Comparison of ENCODE assay signal across 1 cellular context in genomic region chr3:186605561-186606545, GRCh38.
TF ChIP-seq lines count a peak whose summit lies in the region.

No MANE protein-coding gene starts in this region.

TF ChIP-seq in HepG2, 621 proteins besides CTCF, POLR2A, EP300 and RAD21 (continued from another document and continues in another):
- TF ChIP-seq HDAC6 (IDR thresholded peaks at IDR 0.05; ENCODE audit: low read depth, low read length) = no peak
- TF ChIP-seq HNF4G (IDR thresholded peaks at IDR 0.05; ENCODE audit: borderline replicate concordance, low read depth, low read length) = peak; percentile 45; the same call in 1 of the 2 replicates
- TF ChIP-seq HNF4G (CRISPR knock-in tag; IDR thresholded peaks at IDR 0.05; ENCODE audit: borderline replicate concordance, low read depth) = no peak
- TF ChIP-seq GATAD2A (CRISPR knock-in tag; IDR thresholded peaks at IDR 0.05) = peak; percentile 97
- TF ChIP-seq ATF1 (CRISPR knock-in tag; IDR thresholded peaks at IDR 0.05) = peak; percentile 70; the same call in 1 of the 2 replicates
- no peak for TF ChIP-seq ZNF138 (CRISPR knock-in tag; IDR thresholded peaks at IDR 0.05; ENCODE audit: low read depth)
- 0 out of 2 replicates have a peak, but pooled peaks have one; percentile 19 for TF ChIP-seq ZNF501 (CRISPR knock-in tag; IDR thresholded peaks at IDR 0.05)
- TF ChIP-seq THAP11 (CRISPR knock-in tag; IDR thresholded peaks at IDR 0.05) = peak; percentile 65
- peak; percentile 64 for TF ChIP-seq CEBPG (CRISPR knock-in tag; IDR thresholded peaks at IDR 0.05)
- TF ChIP-seq FOXO1 (CRISPR knock-in tag; IDR thresholded peaks at IDR 0.05) = peak; percentile 85
- TF ChIP-seq ARID2 (CRISPR knock-in tag; IDR thresholded peaks at IDR 0.05; ENCODE audit: borderline replicate concordance) = peak; percentile 60; the same call in 1 of the 2 replicates
- TF ChIP-seq ZNF333 (CRISPR knock-in tag; IDR thresholded peaks at IDR 0.05; ENCODE audit: borderline replicate concordance) = no peak
- TF ChIP-seq ZNF292 (CRISPR knock-in tag; IDR thresholded peaks at IDR 0.05; ENCODE audit: borderline replicate concordance, low read depth) = 0 out of 2 replicates have a peak, but pooled peaks have one; percentile 53
- no peak for TF ChIP-seq ZNF781 (CRISPR knock-in tag; IDR thresholded peaks at IDR 0.05; ENCODE audit: borderline replicate concordance, not compliant biosample characterization)
- no peak for TF ChIP-seq ZNF572 (CRISPR knock-in tag; IDR thresholded peaks at IDR 0.05)
- TF ChIP-seq KDM6A (CRISPR knock-in tag; IDR thresholded peaks at IDR 0.05; ENCODE audit: low read depth) = peak; percentile 71
- no peak for TF ChIP-seq TBL1XR1 (IDR thresholded peaks at IDR 0.05; ENCODE audit: borderline replicate concordance, low read length, partially characterized antibody)
- TF ChIP-seq MLX (CRISPR knock-in tag; IDR thresholded peaks at IDR 0.05) = peak; percentile 42; the same call in 1 of the 2 replicates
- TF ChIP-seq DZIP1 (CRISPR knock-in tag; IDR thresholded peaks at IDR 0.05) = no peak
- no peak for TF ChIP-seq CENPX (CRISPR knock-in tag; IDR thresholded peaks at IDR 0.05)
- no peak for TF ChIP-seq STAG1 (CRISPR knock-in tag; IDR thresholded peaks at IDR 0.05)
- peak; percentile 96 for TF ChIP-seq NFIC (IDR thresholded peaks at IDR 0.05; ENCODE audit: low read length)
- peak; percentile 81 for TF ChIP-seq FOXK1 (CRISPR knock-in tag; IDR thresholded peaks at IDR 0.05; ENCODE audit: borderline replicate concordance, low read depth)
- TF ChIP-seq SATB2 (CRISPR knock-in tag; IDR thresholded peaks at IDR 0.05) = no peak
- no peak for TF ChIP-seq TBP (CRISPR knock-in tag; IDR thresholded peaks at IDR 0.05)
- no peak for TF ChIP-seq GABPA (IDR thresholded peaks at IDR 0.05; ENCODE audit: low read depth, low read length)
- TF ChIP-seq GABPA (CRISPR knock-in tag; IDR thresholded peaks at IDR 0.05; ENCODE audit: low read depth) = peak; percentile 40
- TF ChIP-seq FOXA1 (IDR thresholded peaks at IDR 0.05) = peak; percentile 98
- TF ChIP-seq FOXA1 (CRISPR knock-in tag; IDR thresholded peaks at IDR 0.05) = peak; percentile 98
- TF ChIP-seq ZNF691 (CRISPR knock-in tag; IDR thresholded peaks at IDR 0.05; ENCODE audit: borderline replicate concordance, low read depth) = no peak
- peak; percentile 90; the same call in 1 of the 2 replicates for TF ChIP-seq TFE3 (CRISPR knock-in tag; IDR thresholded peaks at IDR 0.05)
- 0 out of 4 replicates have a peak, but pooled peaks of 1 of the 2 experiments have one; percentile 28 for TF ChIP-seq REST (IDR thresholded peaks at IDR 0.05; ENCODE audit: borderline replicate concordance in 1 of 2, low read depth in 1 of 2, low read length in 2 of 2)
- peak in 1 of 2 experiments; percentile 64; a peak in 1 of 4 replicates for TF ChIP-seq ATF4 (CRISPR knock-in tag; IDR thresholded peaks at IDR 0.05)
- peak; percentile 55 for TF ChIP-seq POLR2AphosphoS5 (IDR thresholded peaks at IDR 0.05; ENCODE audit: low read depth, low read length)
- TF ChIP-seq SALL1 (CRISPR knock-in tag; IDR thresholded peaks at IDR 0.05) = peak; percentile 25; the same call in 1 of the 2 replicates
- TF ChIP-seq HMG20B (CRISPR knock-in tag; conservative IDR thresholded peaks at IDR 0.05) = 0 out of 2 replicates have a peak, but pooled peaks have one; percentile 51
- TF ChIP-seq ZBTB49 (CRISPR knock-in tag; IDR thresholded peaks at IDR 0.05; ENCODE audit: borderline replicate concordance) = no peak
- TF ChIP-seq YY1 (IDR thresholded peaks at IDR 0.05; ENCODE audit: insufficient read depth, insufficient replicate concordance, low read depth, low read length) = peak; percentile 74
- no peak for TF ChIP-seq MTF1 (CRISPR knock-in tag; IDR thresholded peaks at IDR 0.05)
- peak; percentile 50; the same call in 1 of the 2 replicates for TF ChIP-seq ZNF816 (CRISPR knock-in tag; IDR thresholded peaks at IDR 0.05; ENCODE audit: borderline replicate concordance)
- TF ChIP-seq NFE2L2 (IDR thresholded peaks at IDR 0.05; ENCODE audit: low read length) = peak; percentile 57; the same call in 1 of the 2 replicates
- TF ChIP-seq POLR2G (IDR thresholded peaks at IDR 0.05; ENCODE audit: low read depth, low read length) = peak; percentile 58; the same call in 1 of the 2 replicates
- 0 out of 2 replicates have a peak, but pooled peaks have one; percentile 50 for TF ChIP-seq SMARCC2 (IDR thresholded peaks at IDR 0.05)
- TF ChIP-seq JUNB (CRISPR knock-in tag; IDR thresholded peaks at IDR 0.05; ENCODE audit: borderline replicate concordance) = peak; percentile 96
- TF ChIP-seq TCF12 (IDR thresholded peaks at IDR 0.05) = no peak
- peak; percentile 51; the same call in 1 of the 2 replicates for TF ChIP-seq TCF12 (CRISPR knock-in tag; IDR thresholded peaks at IDR 0.05)
- no peak for TF ChIP-seq ZNF563 (CRISPR knock-in tag; IDR thresholded peaks at IDR 0.05)
- TF ChIP-seq SOX13 (IDR thresholded peaks at IDR 0.05) = no peak
- peak in 1 of 2 experiments; percentile 85; a peak in 2 of 4 replicates for TF ChIP-seq SOX13 (CRISPR knock-in tag; conservative IDR thresholded peaks at IDR 0.05 in 1 of 2, IDR thresholded peaks at IDR 0.05 in 1 of 2)
